ENCODE assay signal across 12 cellular contexts in the genomic region with DNA sequence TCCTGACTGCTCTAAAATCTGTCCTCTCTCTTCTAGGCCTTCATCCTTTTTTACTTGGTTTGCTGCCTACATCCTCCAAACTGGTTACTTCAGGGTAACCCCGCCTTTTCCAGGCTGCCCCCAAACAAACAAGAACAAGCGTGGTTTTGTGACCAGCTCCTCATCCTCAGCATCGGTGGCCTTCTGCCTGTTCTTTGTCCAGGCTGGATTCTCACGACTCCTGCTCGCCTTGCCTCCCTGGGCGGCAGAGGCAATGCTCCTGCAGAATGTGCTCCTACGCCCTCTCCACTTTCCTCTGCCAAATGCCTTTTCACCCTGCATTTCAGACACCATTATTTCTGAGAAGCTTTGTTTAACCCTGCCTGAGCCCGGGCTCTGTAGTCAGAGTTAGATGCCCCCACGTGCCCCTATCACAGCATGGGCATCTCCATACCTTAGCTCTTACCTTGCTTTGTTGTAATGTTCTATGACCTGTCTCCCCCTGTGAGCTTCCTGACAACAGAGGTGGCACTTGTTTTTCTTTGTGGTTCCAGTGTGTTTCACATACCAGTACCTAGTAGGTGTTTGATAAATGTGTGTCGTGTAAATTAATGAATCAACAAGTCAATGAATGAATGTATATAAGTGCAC.
A peak's percentile ranks its signal among the peaks of the same experiment; 100 is the strongest.
DNase-seq lines count a peak whose midpoint lies in the region; ATAC-seq, FAIRE-seq and TF ChIP-seq lines count a peak whose summit lies in the region.
"Had no signal": no experiment of that assay in that cellular context is flagged by ENCODE, and none has a peak within 500 bp of the region (broad histone marks: within the 10 kb centered on the region; RNA-seq: fewer than 3 reads in every experiment).

No MANE protein-coding gene starts in this region.

- H3K27ac Mint-ChIP-seq in activated CD8-positive, alpha-beta memory T cell treated with anti-CD3 and anti-CD28 coated beads, Interleukin-2, amount 10 ng/mL, durations not matched to agents 7 days and 5 days, result peak overlapping the region; percentile 9
- peak overlapping the region; percentile 67 to 99 for H3K27ac Mint-ChIP-seq in activated naive CD4-positive, alpha-beta T cell treated with anti-CD3 and anti-CD28 coated beads, Interleukin-2, amount 50 U/mL, for 72 hours

- dilution Hi-C loops in keratinocyte (cut with MboI; ENCODE audit: extremely low pct_ligation_motif_present, low sequenced_read_pairs), result no loop called here

- no peaks in the 10 kb centered on the region for H3K36me3 ChIP-seq in keratinocyte (ENCODE audit: control insufficient read depth in 2 of 2, extremely low read depth in 1 of 2, insufficient read depth in 2 of 2, low read length in 2 of 2)
- no peaks in the 10 kb centered on the region for H3K36me3 ChIP-seq in subcutaneous abdominal adipose tissue (ENCODE audit: control insufficient read depth in 5 of 5, insufficient read depth in 5 of 5, low read length in 5 of 5)
- H3K36me3 ChIP-seq: thyroid gland had no signal

- no peaks in the 10 kb centered on the region for H3K27me3 Mint-ChIP-seq in activated CD8-positive, alpha-beta memory T cell treated with anti-CD3 and anti-CD28 coated beads, Interleukin-2, amount 10 ng/mL, durations not matched to agents 7 days and 5 days

- H3K36me3 Mint-ChIP-seq in activated CD8-positive, alpha-beta memory T cell treated with anti-CD3 and anti-CD28 coated beads, Interleukin-2, amount 10 ng/mL, durations not matched to agents 7 days and 5 days, result peaks cover 3% of the 10 kb centered on the region
- peaks cover under 1 to 16% of the 10 kb centered on the region in 2 donors for H3K36me3 Mint-ChIP-seq in activated naive CD4-positive, alpha-beta T cell treated with anti-CD3 and anti-CD28 coated beads, Interleukin-2, amount 50 U/mL, for 72 hours

- CTCF ChIA-PET in activated CD8-positive, alpha-beta memory T cell treated with anti-CD3 and anti-CD28 coated beads, Interleukin-2, amount 10 ng/mL, durations not matched to agents 7 days and 5 days (lab: Charles Lee), result no interaction called here

- H3K4me3 Mint-ChIP-seq in activated CD8-positive, alpha-beta memory T cell treated with anti-CD3 and anti-CD28 coated beads, Interleukin-2, amount 10 ng/mL, durations not matched to agents 7 days and 5 days, result no peak overlapping the region

- no peak overlapping the region for H3K4me2 ChIP-seq in keratinocyte (ENCODE audit: control insufficient read depth, extremely low read depth, insufficient read depth, low read depth, low read length)

- no peaks in the 10 kb centered on the region for H3K9me3 ChIP-seq in keratinocyte (ENCODE audit: control insufficient read depth, low read depth, low read length)
- no peaks in the 10 kb centered on the region for H3K9me3 ChIP-seq in subcutaneous abdominal adipose tissue (ENCODE audit: control insufficient read depth in 5 of 5, low read length in 5 of 5)
- H3K9me3 ChIP-seq: mucosa of descending colon, thyroid gland had no signal

- no peak for DNase-seq in activated CD8-positive, alpha-beta memory T cell treated with anti-CD3 and anti-CD28 coated beads, Interleukin-2, amount 10 ng/mL, durations not matched to agents 7 days and 5 days
- DNase-seq in activated CD8-positive, alpha-beta memory T cell treated with anti-CD3 and anti-CD28 coated beads, Interleukin-2, amount 50 U/mL, for 4 hours, result no peak
- peak in 1 of 2 donors; percentile 28 for DNase-seq in activated naive CD4-positive, alpha-beta T cell treated with anti-CD3 and anti-CD28 coated beads, Interleukin-2, amount 50 U/mL, for 72 hours (ENCODE audit: low spot score in 2 of 2)
- no peak for DNase-seq in keratinocyte (ENCODE audit: low read depth, low spot score)
- DNase-seq: mucosa of descending colon; stimulated activated CD4-positive, alpha-beta T cell treated with anti-CD3 and anti-CD28 coated beads, Interleukin-1b, Interleukin-23, amount 100 ng/mL, for 48 hours; thyroid gland had no signal

- H3K27ac ChIP-seq in keratinocyte (ENCODE audit: control insufficient read depth, insufficient read depth, low read length) (peak overlapping the region; percentile 80), subcutaneous abdominal adipose tissue (ENCODE audit: low read depth, low read length) (peak overlapping the region; percentile 27)
- H3K27ac ChIP-seq: thyroid gland had no signal

- H2AFZ ChIP-seq in keratinocyte (ENCODE audit: control insufficient read depth, low read length), result no peak overlapping the region

- no peak overlapping the region for H3K4me3 ChIP-seq in keratinocyte (ENCODE audit: control insufficient read depth in 2 of 3, extremely low read depth in 1 of 3, insufficient read depth in 2 of 3, low read depth in 1 of 3, low read length in 3 of 3)
- no peak overlapping the region for H3K4me3 ChIP-seq in subcutaneous abdominal adipose tissue (ENCODE audit: low read depth in 1 of 5, low read length in 5 of 5)
- H3K4me3 ChIP-seq: K562, mucosa of descending colon, thyroid gland had no signal

- H3K4me1 Mint-ChIP-seq in activated CD8-positive, alpha-beta memory T cell treated with anti-CD3 and anti-CD28 coated beads, Interleukin-2, amount 10 ng/mL, durations not matched to agents 7 days and 5 days, result peaks cover 33% of the 10 kb centered on the region

- no peak for ATAC-seq in activated CD8-positive, alpha-beta memory T cell treated with anti-CD3 and anti-CD28 coated beads, Interleukin-2, amount 10 ng/mL, durations not matched to agents 7 days and 5 days
- ATAC-seq in activated naive CD4-positive, alpha-beta T cell treated with anti-CD3 and anti-CD28 coated beads, Interleukin-2, amount 50 U/mL, for 72 hours, result peak; percentile 28 to 76
- ATAC-seq in HG02981 (IDR thresholded peaks at IDR 0.05; ENCODE audit: unreplicated experiment) (no peak), GM21381 (IDR thresholded peaks at IDR 0.05; ENCODE audit: unreplicated experiment) (no peak), HG02840 (IDR thresholded peaks at IDR 0.05; ENCODE audit: low FRiP score, unreplicated experiment) (no peak)
- ATAC-seq: K562 had no signal

- H3K9me1 ChIP-seq in keratinocyte (ENCODE audit: control insufficient read depth, extremely low read depth, insufficient read depth, low read length), result no peaks in the 10 kb centered on the region

- H3K9ac ChIP-seq in keratinocyte (ENCODE audit: control insufficient read depth, extremely low read depth, insufficient read depth, low read length) (no peak overlapping the region), subcutaneous abdominal adipose tissue (ENCODE audit: low read length in 5 of 5) (no peak overlapping the region)

- no peaks in the 10 kb centered on the region for H3K27me3 ChIP-seq in keratinocyte (ENCODE audit: control insufficient read depth, extremely low read depth, insufficient read depth, low read length)
- H3K27me3 ChIP-seq in subcutaneous abdominal adipose tissue (ENCODE audit: control insufficient read depth in 5 of 5, insufficient read depth in 4 of 5, low read length in 5 of 5), result no peaks in the 10 kb centered on the region
- H3K27me3 ChIP-seq: thyroid gland had no signal

- FAIRE-seq in keratinocyte (lab: Jason Lieb, UNC), result no peak
- FAIRE-seq: K562 had no signal

- no peaks in the 10 kb centered on the region for H3K9me3 Mint-ChIP-seq in activated CD8-positive, alpha-beta memory T cell treated with anti-CD3 and anti-CD28 coated beads, Interleukin-2, amount 10 ng/mL, durations not matched to agents 7 days and 5 days (ENCODE audit: low read depth)
- peaks cover under 1 to 10% of the 10 kb centered on the region in 2 donors for H3K9me3 Mint-ChIP-seq in activated naive CD4-positive, alpha-beta T cell treated with anti-CD3 and anti-CD28 coated beads, Interleukin-2, amount 50 U/mL, for 72 hours

- no peaks in the 10 kb centered on the region for H4K20me1 ChIP-seq in keratinocyte (ENCODE audit: control insufficient read depth, extremely low read depth, insufficient read depth, low read length)

- H3K4me1 ChIP-seq in keratinocyte (ENCODE audit: control insufficient read depth, extremely low read depth, insufficient read depth, low read length) (peaks cover 46% of the 10 kb centered on the region), subcutaneous abdominal adipose tissue (ENCODE audit: control insufficient read depth in 5 of 5, insufficient read depth in 5 of 5, low read length in 5 of 5) (peaks cover 10 to 40% (median 38%) of the 10 kb centered on the region in 5 donors)

- H3K79me2 ChIP-seq in keratinocyte (ENCODE audit: control insufficient read depth, insufficient read depth, low read length), result peaks cover 55% of the 10 kb centered on the region

- no peak for TF ChIP-seq CTCF in keratinocyte (optimal IDR thresholded peaks at IDR 0.05 in 1 of 3, IDR thresholded peaks at IDR 0.05 in 1 of 3, conservative IDR thresholded peaks at IDR 0.05 in 1 of 3; ENCODE audit: extremely low read depth in 1 of 3, insufficient read depth in 2 of 3, low read length in 3 of 3)

Comparison
In these comparisons a context has a peak if more than half of its experiments do, and no peak if none do; other contexts are left out.
1. ATAC-seq: peak in activated naive CD4-positive, alpha-beta T cell treated with anti-CD3 and anti-CD28 coated beads, Interleukin-2, amount 50 U/mL, for 72 hours (2 of 2); none in activated CD8-positive, alpha-beta memory T cell treated with anti-CD3 and anti-CD28 coated beads, Interleukin-2, amount 10 ng/mL, durations not matched to agents 7 days and 5 days (single experiment), HG02981 (single experiment), GM21381 (single experiment) and HG02840 (single experiment).